In genomic region chr17:74192950-74193781, GRCh38 we compare ENCODE assay signal across 1 cellular context.
TF ChIP-seq lines count a peak whose summit lies in the region.

No MANE protein-coding gene starts in this region.

TF ChIP-seq in A549, 52 proteins besides CTCF, POLR2A, EP300 and RAD21 (continued from another document):
- TF ChIP-seq GATA3 (IDR thresholded peaks at IDR 0.05; ENCODE audit: borderline replicate concordance), result no peak
- TF ChIP-seq JUNB (IDR thresholded peaks at IDR 0.05), result peak; percentile 85
- no peak for TF ChIP-seq NFE2L2 (conservative IDR thresholded peaks at IDR 0.05; ENCODE audit: low read length)
